In the genomic region with DNA sequence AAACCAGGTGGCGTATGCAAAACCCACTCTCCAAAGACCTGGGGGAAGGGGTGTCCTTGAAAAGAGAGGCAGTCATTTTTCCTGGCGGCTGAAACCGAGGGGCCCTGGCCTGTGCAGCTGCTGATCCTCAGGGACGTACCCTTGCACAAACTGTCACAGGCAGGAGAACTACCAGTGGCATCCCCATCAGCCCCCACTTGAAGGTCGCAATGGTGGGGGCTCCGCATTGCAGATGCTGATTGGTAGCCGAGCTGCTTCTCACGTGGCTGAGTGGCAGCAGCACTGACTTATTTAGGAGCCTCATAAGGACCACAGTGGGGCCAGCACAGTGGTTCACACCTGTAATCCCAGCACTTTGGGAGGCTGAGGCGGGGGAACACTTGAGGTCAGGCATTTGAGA, we compare ENCODE assay signal across 14 cellular contexts.
"Had no signal": no experiment of that assay in that cellular context is flagged by ENCODE, and none has a peak within 500 bp of the region (broad histone marks: within the 10 kb centered on the region; RNA-seq: fewer than 3 reads in every experiment).

No MANE protein-coding gene starts in this region.

- ATAC-seq: gastrocnemius medialis, natural killer cell had no signal

- H3K4me2 ChIP-seq: SK-N-SH had no signal

- H3K27me3 ChIP-seq: adrenal gland had no signal

- H3K9me3 ChIP-seq: adrenal gland, gastrocnemius medialis, SK-N-SH had no signal

- H3K36me3 ChIP-seq: adrenal gland, gastrocnemius medialis had no signal

- H3K79me2 ChIP-seq: parathyroid adenoma had no signal

- H3K36me3 Mint-ChIP-seq: activated naive CD4-positive, alpha-beta T cell treated with anti-CD3 and anti-CD28 coated beads, Interleukin-2, amount 50 U/mL, for 24 hours; natural killer cell; type B pancreatic cell had no signal

- H3K4me3 Mint-ChIP-seq: activated naive CD4-positive, alpha-beta T cell treated with anti-CD3 and anti-CD28 coated beads, Interleukin-2, amount 50 U/mL, for 24 hours; memory B cell; natural killer cell; T-helper 2 cell treated with Interferon-gamma antibody and Interleukin-4, amounts not matched to agents 5 μg/mL and 100 μg/mL, for 36 hours had no signal

- H3K4me1 Mint-ChIP-seq: activated naive CD4-positive, alpha-beta T cell treated with anti-CD3 and anti-CD28 coated beads, Interleukin-2, amount 50 U/mL, for 24 hours; memory B cell; natural killer cell had no signal

- H2AFZ ChIP-seq: parathyroid adenoma had no signal

- H3K4me3 ChIP-seq: adrenal gland, gastrocnemius medialis had no signal

- H3K9me3 Mint-ChIP-seq: activated naive CD4-positive, alpha-beta T cell treated with anti-CD3 and anti-CD28 coated beads, Interleukin-2, amount 50 U/mL, for 24 hours; memory B cell; natural killer cell; T-helper 2 cell treated with Interferon-gamma antibody and Interleukin-4, amounts not matched to agents 5 μg/mL and 100 μg/mL, for 36 hours; type B pancreatic cell had no signal

- H3K27me3 Mint-ChIP-seq: activated naive CD4-positive, alpha-beta T cell treated with anti-CD3 and anti-CD28 coated beads, Interleukin-2, amount 50 U/mL, for 24 hours; memory B cell; type B pancreatic cell had no signal

- DNase-seq: activated CD4-positive, alpha-beta T cell treated with anti-CD3 and anti-CD28 coated beads, Interleukin-2, amount 50 U/mL, for 48 hours; activated gamma-delta T cell; adrenal gland; gastrocnemius medialis; kidney; natural killer cell; SK-N-SH; stimulated activated CD8-positive, alpha-beta memory T cell treated with anti-CD3 and anti-CD28 coated beads, Interleukin-4, amount 100 ng/mL, for 48 hours; stimulated activated naive CD4-positive, alpha-beta T cell had no signal

- H3K27ac ChIP-seq: gastrocnemius medialis, parathyroid adenoma had no signal

- H3K9me2 ChIP-seq: SK-N-SH had no signal

- H3K27ac Mint-ChIP-seq: activated naive CD4-positive, alpha-beta T cell treated with anti-CD3 and anti-CD28 coated beads, Interleukin-2, amount 50 U/mL, for 24 hours; memory B cell; natural killer cell; T-helper 2 cell treated with Interferon-gamma antibody and Interleukin-4, amounts not matched to agents 5 μg/mL and 100 μg/mL, for 36 hours had no signal
